In the genomic region with DNA sequence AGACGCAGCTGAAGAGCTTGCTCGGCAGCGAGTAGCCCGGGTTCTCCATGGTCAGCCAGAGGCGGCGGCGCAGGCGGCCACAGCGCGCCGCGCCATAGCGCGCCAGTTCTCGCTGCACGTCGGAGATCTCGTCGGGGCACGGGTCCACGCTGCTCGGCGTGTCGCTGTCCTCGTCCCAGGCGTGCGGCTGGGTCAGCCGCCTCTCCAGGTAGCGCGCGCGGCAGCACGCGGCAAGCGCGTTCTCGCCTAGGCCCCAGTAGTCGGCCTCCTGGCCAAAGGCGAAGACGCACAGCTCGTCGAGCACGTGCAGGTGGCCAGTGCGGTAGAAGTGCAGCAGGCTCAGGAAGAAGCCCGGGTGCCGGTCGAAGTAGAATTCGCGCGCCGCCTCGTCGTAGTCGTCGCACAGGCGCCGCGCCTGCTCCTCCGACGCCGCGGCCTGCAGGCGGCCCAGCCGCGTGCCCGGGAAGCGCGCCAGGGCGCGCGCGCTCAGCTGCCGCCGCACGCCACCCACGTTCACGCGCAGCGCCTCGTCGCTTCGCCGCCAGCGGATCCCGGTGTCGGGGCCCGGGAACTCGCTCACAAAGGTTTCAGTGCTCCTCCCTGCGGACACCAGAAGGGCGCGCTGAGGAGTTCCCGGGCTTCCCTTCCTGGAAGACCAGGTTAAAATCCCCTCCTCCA, we compare ENCODE assay signal across 1 cellular context.
TF ChIP-seq lines count a peak whose summit lies in the region.

No MANE protein-coding gene starts in this region.

TF ChIP-seq in HCT116, 20 proteins besides CTCF, POLR2A, EP300 and RAD21:
- TF ChIP-seq ATF3 (IDR thresholded peaks at IDR 0.05) (no peak), SIN3A (IDR thresholded peaks at IDR 0.05; ENCODE audit: low read depth) (no peak), SRF (IDR thresholded peaks at IDR 0.05; ENCODE audit: low read depth) (no peak), EZH2phosphoT487 (IDR thresholded peaks at IDR 0.05; ENCODE audit: borderline replicate concordance) (no peak), EZH2 (IDR thresholded peaks at IDR 0.05) (no peak), JUND (IDR thresholded peaks at IDR 0.05) (no peak), SP1 (IDR thresholded peaks at IDR 0.05; ENCODE audit: low read depth) (no peak), MAX (IDR thresholded peaks at IDR 0.05) (no peak), ZFX (IDR thresholded peaks at IDR 0.05) (no peak), ELF1 (IDR thresholded peaks at IDR 0.05; ENCODE audit: borderline replicate concordance, low read depth) (no peak), TCF7L2 (IDR thresholded peaks at IDR 0.05; ENCODE audit: borderline replicate concordance, extremely low read depth, insufficient read depth, insufficient read length) (no peak), POLR2AphosphoS5 (IDR thresholded peaks at IDR 0.05; ENCODE audit: low read depth, low read length) (no peak), ZNF274 (IDR thresholded peaks at IDR 0.05; ENCODE audit: low read depth, low read length) (no peak), YY1 (IDR thresholded peaks at IDR 0.05; ENCODE audit: extremely low read depth, insufficient replicate concordance, low read depth, low read length) (no peak), REST (IDR thresholded peaks at IDR 0.05; ENCODE audit: low read depth) (no peak)
- TF ChIP-seq, protein P1, sequence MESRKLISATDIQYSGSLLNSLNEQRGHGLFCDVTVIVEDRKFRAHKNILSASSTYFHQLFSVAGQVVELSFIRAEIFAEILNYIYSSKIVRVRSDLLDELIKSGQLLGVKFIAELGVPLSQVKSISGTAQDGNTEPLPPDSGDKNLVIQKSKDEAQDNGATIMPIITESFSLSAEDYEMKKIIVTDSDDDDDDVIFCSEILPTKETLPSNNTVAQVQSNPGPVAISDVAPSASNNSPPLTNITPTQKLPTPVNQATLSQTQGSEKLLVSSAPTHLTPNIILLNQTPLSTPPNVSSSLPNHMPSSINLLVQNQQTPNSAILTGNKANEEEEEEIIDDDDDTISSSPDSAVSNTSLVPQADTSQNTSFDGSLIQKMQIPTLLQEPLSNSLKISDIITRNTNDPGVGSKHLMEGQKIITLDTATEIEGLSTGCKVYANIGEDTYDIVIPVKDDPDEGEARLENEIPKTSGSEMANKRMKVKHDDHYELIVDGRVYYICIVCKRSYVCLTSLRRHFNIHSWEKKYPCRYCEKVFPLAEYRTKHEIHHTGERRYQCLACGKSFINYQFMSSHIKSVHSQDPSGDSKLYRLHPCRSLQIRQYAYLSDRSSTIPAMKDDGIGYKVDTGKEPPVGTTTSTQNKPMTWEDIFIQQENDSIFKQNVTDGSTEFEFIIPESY (IDR thresholded peaks at IDR 0.05; ENCODE audit: extremely low read depth, insufficient replicate concordance, low read length): no peak
